Comparison of ENCODE assay signal across 29 cellular contexts in the genomic region with DNA sequence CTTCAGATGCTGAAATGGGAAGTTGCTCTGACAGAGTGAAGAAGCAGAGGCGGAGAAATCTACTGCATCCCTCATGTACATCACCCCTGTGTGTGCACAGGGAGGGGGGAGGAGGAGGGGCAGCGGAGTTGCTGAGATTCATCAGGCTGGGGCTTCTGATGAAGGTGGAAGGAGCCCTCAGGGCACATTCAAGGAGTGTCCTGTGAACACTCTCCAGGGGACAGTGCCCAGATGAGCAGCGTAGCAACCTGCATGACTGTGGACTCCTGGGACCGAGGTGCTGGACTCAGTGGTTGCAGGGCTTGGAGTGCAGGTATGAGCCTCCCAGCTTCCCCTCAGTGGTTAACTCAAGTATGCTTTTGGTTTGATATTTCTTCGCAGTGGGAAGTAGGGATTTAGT.
"Had no signal": no experiment of that assay in that cellular context is flagged by ENCODE, and none has a peak within 500 bp of the region (broad histone marks: within the 10 kb centered on the region; RNA-seq: fewer than 3 reads in every experiment).

No MANE protein-coding gene starts in this region.

- H3K4me3 Mint-ChIP-seq: activated CD4-positive, alpha-beta memory T cell treated with anti-CD3 and anti-CD28 coated beads for 36 hours; activated CD4-positive, alpha-beta T cell treated with anti-CD3 and anti-CD28 coated beads, Interleukin-2, amount 10 ng/mL, durations not matched to agents 7 days and 5 days; activated naive CD8-positive, alpha-beta T cell treated with anti-CD3 and anti-CD28 coated beads, Interleukin-2, amount 50 U/mL, for 24 hours; activated T-cell treated with anti-CD3 and anti-CD28 coated beads, Interleukin-2, amount 50 U/mL, for 24 hours; T-cell had no signal

- H3K4me1 Mint-ChIP-seq: activated CD4-positive, alpha-beta T cell treated with anti-CD3 and anti-CD28 coated beads, Interleukin-2, amount 10 ng/mL, durations not matched to agents 7 days and 5 days; activated naive CD8-positive, alpha-beta T cell treated with anti-CD3 and anti-CD28 coated beads, Interleukin-2, amount 50 U/mL, for 24 hours; T-cell had no signal

- H3K27me3 ChIP-seq: ascending aorta, body of pancreas had no signal

- DNase-seq: activated CD4-positive, alpha-beta memory T cell treated with anti-CD3 and anti-CD28 coated beads for 36 hours; activated CD4-positive, alpha-beta T cell treated with anti-CD3 and anti-CD28 coated beads, Interleukin-2, amount 10 ng/mL, durations not matched to agents 7 days and 5 days; activated CD4-positive, CD25-positive, alpha-beta regulatory T cell; activated effector memory CD4-positive, alpha-beta T cell treated with anti-CD3 and anti-CD28 coated beads, Interleukin-2, amount 50 U/mL, for 16 hours; activated naive CD4-positive, alpha-beta T cell treated with Interleukin-2 at 50 U/mL for 16 hours; activated naive CD8-positive, alpha-beta T cell treated with anti-CD3 and anti-CD28 coated beads, Interleukin-2, amount 50 U/mL, for 24 hours; activated T-cell treated with anti-CD3 and anti-CD28 coated beads, Interleukin-2, amount 50 U/mL, for 24 hours; amniotic stem cell; body of pancreas; MG63; MV-4-11; NCI-H1092 treated with DMSO at 0.1 percent for 48 hours; NCI-H1417 treated with DMSO at 0.1 percent for 48 hours; NCI-H1694 treated with DMSO at 0.1 percent for 48 hours; NCI-H2029 treated with DMSO at 0.1 percent for 48 hours; NCI-H345; NCI-H510A; NCI-H69; NK-92 treated with Interleukin-12 subunit alpha and Interleukin-12 subunit beta, amount 100 ng/mL, for 24 hours; OCI-M1; RPMI8226; T-cell; T-helper 2 cell; T1000 had no signal

- H3K4me1 ChIP-seq: ascending aorta, body of pancreas had no signal

- H3K27ac Mint-ChIP-seq: activated CD4-positive, alpha-beta memory T cell treated with anti-CD3 and anti-CD28 coated beads for 36 hours; activated CD4-positive, alpha-beta T cell treated with anti-CD3 and anti-CD28 coated beads, Interleukin-2, amount 10 ng/mL, durations not matched to agents 7 days and 5 days; activated naive CD4-positive, alpha-beta T cell treated with anti-CD3 and anti-CD28 coated beads, Interleukin-2, amount 50 U/mL, for 72 hours; activated naive CD8-positive, alpha-beta T cell treated with anti-CD3 and anti-CD28 coated beads, Interleukin-2, amount 50 U/mL, for 24 hours; activated T-cell treated with anti-CD3 and anti-CD28 coated beads, Interleukin-2, amount 50 U/mL, for 24 hours; T-cell had no signal

- H3K9me3 Mint-ChIP-seq: activated CD4-positive, alpha-beta memory T cell treated with anti-CD3 and anti-CD28 coated beads for 36 hours; activated CD4-positive, alpha-beta T cell treated with anti-CD3 and anti-CD28 coated beads, Interleukin-2, amount 10 ng/mL, durations not matched to agents 7 days and 5 days; activated naive CD8-positive, alpha-beta T cell treated with anti-CD3 and anti-CD28 coated beads, Interleukin-2, amount 50 U/mL, for 24 hours; activated T-cell treated with anti-CD3 and anti-CD28 coated beads, Interleukin-2, amount 50 U/mL, for 24 hours had no signal

- ATAC-seq: activated naive CD4-positive, alpha-beta T cell treated with anti-CD3 and anti-CD28 coated beads, Interleukin-2, amount 50 U/mL, for 72 hours; activated naive CD8-positive, alpha-beta T cell treated with anti-CD3 and anti-CD28 coated beads, Interleukin-2, amount 50 U/mL, for 24 hours; body of pancreas; Right ventricle myocardium inferior; T-cell had no signal

- H3K27ac ChIP-seq: ascending aorta, body of pancreas, SK-N-MC, VCaP had no signal

- H3K4me3 ChIP-seq: ascending aorta, body of pancreas, MG63, SK-N-MC had no signal

- H3K9me3 ChIP-seq: ascending aorta, MG63 had no signal

- H3K36me3 ChIP-seq: ascending aorta, MG63 had no signal

- H3K36me3 Mint-ChIP-seq: activated CD4-positive, alpha-beta memory T cell treated with anti-CD3 and anti-CD28 coated beads for 36 hours; activated naive CD4-positive, alpha-beta T cell treated with anti-CD3 and anti-CD28 coated beads, Interleukin-2, amount 50 U/mL, for 72 hours; T-cell had no signal
